ENCODE assay signal across 8 cellular contexts in genomic region chr17:30095507-30096244, GRCh38. TPM values are rescaled to one million over a fixed set of nuclear protein-coding genes. Genes with fewer than 3 reads are reported as not detected.
DNase-seq lines count a peak whose midpoint lies in the region; ATAC-seq and TF ChIP-seq lines count a peak whose summit lies in the region.

No MANE protein-coding gene starts in this region.

- H3K27me3 ChIP-seq in GM06990 (replicated peaks; ENCODE audit: control insufficient read depth, insufficient read depth, low read length) (no peaks in the 10 kb centered on the region), liver (ENCODE audit: control insufficient read depth in 4 of 4, insufficient read depth in 4 of 4, low read length in 3 of 4) (no peaks in the 10 kb centered on the region)

- peak; percentile 24 to 55 for TF ChIP-seq RAD21 in liver (IDR thresholded peaks at IDR 0.05)

- H3K4me3 ChIP-seq in GM06990 (replicated peaks; ENCODE audit: low read depth, low read length) (no peak overlapping the region), liver (ENCODE audit: low read depth in 1 of 3, low read length in 3 of 3) (no peak overlapping the region)

- H3K9ac ChIP-seq in liver (ENCODE audit: low read depth in 1 of 2, low read length in 2 of 2), result no peak overlapping the region

- H3K27ac ChIP-seq in liver (ENCODE audit: low read depth in 1 of 2, low read length in 2 of 2), result no peak overlapping the region

- no peak for ATAC-seq in GM18502 (IDR thresholded peaks at IDR 0.05; ENCODE audit: poor library complexity, unreplicated experiment)

- no peaks in the 10 kb centered on the region for H3K36me3 ChIP-seq in GM06990 (ENCODE audit: control insufficient read depth, insufficient read depth, low read length)
- no peaks in the 10 kb centered on the region for H3K36me3 ChIP-seq in liver (ENCODE audit: control insufficient read depth in 4 of 4, insufficient read depth in 3 of 4, low read depth in 1 of 4, low read length in 3 of 4)

- WGBS in liver, result 63% methylated on average over 4 of the region's 4 CpGs

- in situ Hi-C loops in T47D (cut with HindIII; ENCODE audit: low pct_unique_long_range_greater_than_20kb, low sequenced_read_pairs), result no loop called here

- H3K4me1 ChIP-seq in liver (ENCODE audit: control insufficient read depth in 4 of 4, insufficient read depth in 4 of 4, low read length in 3 of 4), result peaks cover 0 to 6% (median 3%) of the 10 kb centered on the region in 4 donors

- TF ChIP-seq CTCF in GM06990 (IDR thresholded peaks at IDR 0.05; ENCODE audit: insufficient read depth, low read length, poor library complexity, severe bottlenecking), result peak; percentile 48
- TF ChIP-seq CTCF in liver (IDR thresholded peaks at IDR 0.05; ENCODE audit: low read depth, low read length, missing input control), result peak; percentile 25

- no peaks in the 10 kb centered on the region for H3K9me3 ChIP-seq in liver (ENCODE audit: control insufficient read depth in 4 of 4, low read length in 3 of 4)

- DNase-seq in AG08395 (ENCODE audit: low spot score) (peak; percentile 75), GM06990 (ENCODE audit: extremely low read depth, insufficient read length) (peak; percentile 58), NCI-H446 treated with DMSO at 0.1 percent for 48 hours (lab: John Stamatoyannopoulos, UW) (peak; percentile 25), T47D (ENCODE audit: low read depth in 1 of 2, low spot score in 1 of 2) (peak; percentile 49 to 80), GM19238 (ENCODE audit: insufficient read length, low spot score) (no peak)
- DNase-seq in stimulated activated CD8-positive, alpha-beta memory T cell treated with anti-CD3 and anti-CD28 coated beads, Interleukin-4, amount 100 ng/mL, for 48 hours, result no peak

TF ChIP-seq in liver, 16 proteins besides CTCF, POLR2A, EP300 and RAD21:
- TF ChIP-seq GABPA (IDR thresholded peaks at IDR 0.05 in 1 of 2, conservative IDR thresholded peaks at IDR 0.05 in 1 of 2) (no peak), FOXA2 (IDR thresholded peaks at IDR 0.05) (no peak), HNF4G (IDR thresholded peaks at IDR 0.05) (no peak), NR2F2 (IDR thresholded peaks at IDR 0.05) (no peak), FOXA1 (IDR thresholded peaks at IDR 0.05) (no peak), SP1 (IDR thresholded peaks at IDR 0.05) (no peak), EGR1 (IDR thresholded peaks at IDR 0.05; ENCODE audit: low read depth in 2 of 2) (no peak), HNF4A (conservative IDR thresholded peaks at IDR 0.05) (no peak), JUND (IDR thresholded peaks at IDR 0.05) (no peak), RXRA (IDR thresholded peaks at IDR 0.05) (no peak), TAF1 (conservative IDR thresholded peaks at IDR 0.05) (no peak), ATF3 (IDR thresholded peaks at IDR 0.05) (no peak)
- TF ChIP-seq, protein P1, sequence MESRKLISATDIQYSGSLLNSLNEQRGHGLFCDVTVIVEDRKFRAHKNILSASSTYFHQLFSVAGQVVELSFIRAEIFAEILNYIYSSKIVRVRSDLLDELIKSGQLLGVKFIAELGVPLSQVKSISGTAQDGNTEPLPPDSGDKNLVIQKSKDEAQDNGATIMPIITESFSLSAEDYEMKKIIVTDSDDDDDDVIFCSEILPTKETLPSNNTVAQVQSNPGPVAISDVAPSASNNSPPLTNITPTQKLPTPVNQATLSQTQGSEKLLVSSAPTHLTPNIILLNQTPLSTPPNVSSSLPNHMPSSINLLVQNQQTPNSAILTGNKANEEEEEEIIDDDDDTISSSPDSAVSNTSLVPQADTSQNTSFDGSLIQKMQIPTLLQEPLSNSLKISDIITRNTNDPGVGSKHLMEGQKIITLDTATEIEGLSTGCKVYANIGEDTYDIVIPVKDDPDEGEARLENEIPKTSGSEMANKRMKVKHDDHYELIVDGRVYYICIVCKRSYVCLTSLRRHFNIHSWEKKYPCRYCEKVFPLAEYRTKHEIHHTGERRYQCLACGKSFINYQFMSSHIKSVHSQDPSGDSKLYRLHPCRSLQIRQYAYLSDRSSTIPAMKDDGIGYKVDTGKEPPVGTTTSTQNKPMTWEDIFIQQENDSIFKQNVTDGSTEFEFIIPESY (IDR thresholded peaks at IDR 0.05), result no peak
TF ChIP-seq in liver: peak in this region for 0.

RNA-seq across cellular contexts. Expression of gene NSRP1, which starts 20.9 kb away (rescaled TPM):
- 10 to 100 TPM in 1 of 2 donors, 1 to 10 TPM in 1; 8.5 to 11.4 TPM for total RNA-seq in liver
- 10 to 100 TPM in 1 of 2 donors, 1 to 10 TPM in 1; 7.0 to 25.7 TPM for polyA plus RNA-seq in liver

Comparison
In these comparisons a context has a peak if more than half of its experiments do, and no peak if none do; other contexts are left out.
1. DNase-seq: peak in AG08395 (single experiment), GM06990 (single experiment), NCI-H446 treated with DMSO at 0.1 percent for 48 hours (single experiment) and T47D (2 of 2); none in GM19238 (single experiment) and stimulated activated CD8-positive, alpha-beta memory T cell treated with anti-CD3 and anti-CD28 coated beads, Interleukin-4, amount 100 ng/mL, for 48 hours (single experiment).